1 cellular context compared by ENCODE assay signal in genomic region chr17:68289473-68289872, GRCh38.
TF ChIP-seq lines count a peak whose summit lies in the region.

No MANE protein-coding gene starts in this region.

TF ChIP-seq in HepG2, 621 proteins besides CTCF, POLR2A, EP300 and RAD21:
- TF ChIP-seq TBX2 (CRISPR knock-in tag; IDR thresholded peaks at IDR 0.05; ENCODE audit: borderline replicate concordance): 0 out of 2 replicates have a peak, but pooled peaks have one; percentile 1
- TF ChIP-seq ZNF589 (CRISPR knock-in tag; conservative IDR thresholded peaks at IDR 0.05): no peak
